ENCODE assay signal across 8 cellular contexts in genomic region chr1:30160999-30161689, GRCh38.
"Had no signal": no experiment of that assay in that cellular context is flagged by ENCODE, and none has a peak within 500 bp of the region (broad histone marks: within the 10 kb centered on the region; RNA-seq: fewer than 3 reads in every experiment).

No MANE protein-coding gene starts in this region.

- H3K4me2 ChIP-seq: GM23338, KMS-11 had no signal

- ATAC-seq: GM23338, HCT116 had no signal

- H2AFZ ChIP-seq: GM23338 had no signal

- H3K36me3 ChIP-seq: HAP-1 had no signal

- H3K27ac ChIP-seq: KMS-11 had no signal

- H3K9ac ChIP-seq: KMS-11 had no signal

- DNase-seq: HFFc6, IMR-90, KBM-7 had no signal

- FAIRE-seq: HTR-8/SVneo had no signal

- H3K4me1 ChIP-seq: HAP-1 had no signal

- H3K4me3 ChIP-seq: GM23338, HAP-1 had no signal

- H3K9me3 ChIP-seq: HAP-1 had no signal
